Comparison of ENCODE assay signal across 1 cellular context in genomic region chr2:26148501-26148900, GRCh38.
TF ChIP-seq lines count a peak whose summit lies in the region.

No MANE protein-coding gene starts in this region.

TF ChIP-seq in GM23338, 12 proteins besides CTCF, POLR2A, EP300 and RAD21:
- TF ChIP-seq REST (IDR thresholded peaks at IDR 0.05; ENCODE audit: unreplicated experiment) = peak; percentile 74
- TF ChIP-seq NANOG (IDR thresholded peaks at IDR 0.05; ENCODE audit: borderline replicate concordance) = no peak
TF ChIP-seq in GM23338: peak in this region for 1.
